Comparison of ENCODE assay signal across 1 cellular context in genomic region chr6:165680975-165681374, GRCh38.
TF ChIP-seq lines count a peak whose summit lies in the region.

No MANE protein-coding gene starts in this region.

TF ChIP-seq in HEK293, 187 proteins besides CTCF, POLR2A, EP300 and RAD21 (continued from another document):
- TF ChIP-seq PATZ1 (tag by site-specific recombination; IDR thresholded peaks at IDR 0.05): no peak
- TF ChIP-seq ZBTB48 (tag by site-specific recombination; IDR thresholded peaks at IDR 0.05): no peak
- no peak for TF ChIP-seq ZBTB20 (tag by site-specific recombination; IDR thresholded peaks at IDR 0.05)
- TF ChIP-seq SP3 (tag by site-specific recombination; IDR thresholded peaks at IDR 0.05): no peak
- TF ChIP-seq ZEB2 (tag by site-specific recombination; IDR thresholded peaks at IDR 0.05): no peak
